35 cellular contexts compared by ENCODE assay signal in genomic region chrX:71154641-71155040, GRCh38. TPM values are rescaled to one million over a fixed set of nuclear protein-coding genes. Genes with fewer than 3 reads are reported as not detected.
"Had no signal": no experiment of that assay in that cellular context is flagged by ENCODE, and none has a peak within 500 bp of the region (broad histone marks: within the 10 kb centered on the region; RNA-seq: fewer than 3 reads in every experiment).

No MANE protein-coding gene starts in this region.

- DNase-seq: cerebellar nuclear complex; effector CD8-positive, alpha-beta T cell; erythroblast; esophagus squamous epithelium; foreskin melanocyte; glutamatergic neuron; heart right ventricle; hippocampal formation; immature natural killer cell; islet precursor cell; kidney glomerular epithelial cell; left colon; left ventricle myocardium superior; mesendoderm; midbrain; naive thymus-derived CD4-positive, alpha-beta T cell; stimulated activated CD4-positive, alpha-beta T cell treated with anti-CD3 and anti-CD28 coated beads, Interleukin-12 subunit alpha, Interleukin-12 subunit beta, amount 100 ng/mL, for 4 hours; stimulated activated CD4-positive, alpha-beta T cell treated with anti-CD3 and anti-CD28 coated beads, Interleukin-1b, Interleukin-23, amount 100 ng/mL, for 48 hours; stimulated activated CD4-positive, alpha-beta T cell treated with anti-CD3 and anti-CD28 coated beads, Interleukin-4, amount 100 ng/mL, for 1 hour; stimulated activated CD8-positive, alpha-beta memory T cell treated with anti-CD3 and anti-CD28 coated beads, Interleukin-4, amount 100 ng/mL, for 48 hours; stimulated activated naive CD4-positive, alpha-beta T cell treated with Interleukin-2 at 50 U/mL for 16 hours; transverse colon; upper lobe of right lung; uterus had no signal

- H3K4me1 Mint-ChIP-seq: immature natural killer cell, nephron, neural progenitor cell had no signal

- H2AFZ ChIP-seq: neural progenitor cell, parathyroid adenoma had no signal

- H3K27me3 Mint-ChIP-seq: naive thymus-derived CD4-positive, alpha-beta T cell had no signal

- H3K4me3 Mint-ChIP-seq: immature natural killer cell; naive thymus-derived CD4-positive, alpha-beta T cell; nephron; neural progenitor cell had no signal

- H3K27ac ChIP-seq: esophagus squamous epithelium, heart right ventricle, neural progenitor cell, parathyroid adenoma, prostate gland, right atrium auricular region, suprapubic skin, transverse colon, upper lobe of right lung, uterus had no signal

- H3K9me3 ChIP-seq: esophagus squamous epithelium, heart right ventricle, prostate gland, right atrium auricular region, suprapubic skin, transverse colon, upper lobe of right lung, uterus had no signal

- H3K27me3 ChIP-seq: esophagus squamous epithelium, neural progenitor cell, right atrium auricular region, suprapubic skin, transverse colon, upper lobe of right lung, uterus had no signal

- H3K4me1 ChIP-seq: esophagus squamous epithelium, heart right ventricle, neural progenitor cell, parathyroid adenoma, prostate gland, right atrium auricular region, suprapubic skin, transverse colon, upper lobe of right lung, uterus had no signal

- H3K36me3 ChIP-seq: esophagus squamous epithelium, heart right ventricle, neural progenitor cell, prostate gland, right atrium auricular region, suprapubic skin, transverse colon, upper lobe of right lung, uterus had no signal

- H3K4me2 ChIP-seq: neural progenitor cell, smooth muscle cell had no signal

- H3K4me3 ChIP-seq: esophagus squamous epithelium, heart right ventricle, lung, neural progenitor cell, prostate gland, right atrium auricular region, smooth muscle cell, suprapubic skin, transverse colon, upper lobe of right lung, uterus had no signal

- H3K79me2 ChIP-seq: parathyroid adenoma had no signal

- H3K36me3 Mint-ChIP-seq: immature natural killer cell had no signal

- H3K27ac Mint-ChIP-seq: immature natural killer cell; naive thymus-derived CD4-positive, alpha-beta T cell; nephron; neural progenitor cell had no signal

- ATAC-seq: heart right ventricle; left colon; left ventricle myocardium superior; naive thymus-derived CD4-positive, alpha-beta T cell; sciatic nerve; upper lobe of right lung had no signal

- H3K9ac ChIP-seq: neural progenitor cell, parathyroid adenoma had no signal

- H3K9me3 Mint-ChIP-seq: immature natural killer cell; naive thymus-derived CD4-positive, alpha-beta T cell had no signal

RNA-seq across cellular contexts. Expression of gene IL2RG, which starts 43.3 kb away (rescaled TPM):
- total RNA-seq: osteoblast, smooth muscle cell had no signal
- polyA plus RNA-seq: smooth muscle cell had no signal

RNA-seq across cellular contexts. Expression of gene CXorf65, which starts 48.1 kb away (rescaled TPM):
- total RNA-seq: esophagus squamous epithelium, heart right ventricle, left colon, left ventricle myocardium superior, lung, mucosa of gallbladder, osteoblast, prostate gland, right atrium auricular region, sciatic nerve, smooth muscle cell, suprapubic skin, transverse colon, upper lobe of right lung had no signal
- polyA plus RNA-seq: heart right ventricle, smooth muscle cell had no signal
